ENCODE assay signal across 8 cellular contexts in genomic region chr12:76037130-76038105, GRCh38. TPM values are rescaled to one million over a fixed set of nuclear protein-coding genes. Genes with fewer than 3 reads are reported as not detected.
A peak's percentile ranks its signal among the peaks of the same experiment; 100 is the strongest.
DNase-seq lines count a peak whose midpoint lies in the region; ATAC-seq, FAIRE-seq and TF ChIP-seq lines count a peak whose summit lies in the region.

No MANE protein-coding gene starts in this region.

- no peaks in the 10 kb centered on the region for H3K27me3 ChIP-seq in GM23338 (ENCODE audit: insufficient read depth)
- no peaks in the 10 kb centered on the region for H3K27me3 ChIP-seq in Karpas-422 (ENCODE audit: low read length)
- H3K27me3 ChIP-seq in brain microvascular endothelial cell (replicated peaks), result no peaks in the 10 kb centered on the region

- H3K4me2 ChIP-seq in GM23338 (no peak overlapping the region), Karpas-422 (ENCODE audit: low read depth, low read length, poor library complexity, severe bottlenecking) (no peak overlapping the region)

- H3K9me3 Mint-ChIP-seq in GM23338, result no peaks in the 10 kb centered on the region

- no peak overlapping the region for H3K4me3 ChIP-seq in GM23338
- H3K4me3 ChIP-seq in Karpas-422 (ENCODE audit: low read length), result no peak overlapping the region
- H3K4me3 ChIP-seq in brain microvascular endothelial cell (ENCODE audit: low read depth, low read length), result no peak overlapping the region

- H3K27me3 Mint-ChIP-seq in GM23338 (ENCODE audit: insufficient read depth, low read depth, poor library complexity), result peaks cover 8% of the 10 kb centered on the region

- H3K4me1 Mint-ChIP-seq in GM23338, result peaks cover 60% of the 10 kb centered on the region

- peak overlapping the region; percentile 19; the same call in 2 of the 3 replicates for H3K4me3 Mint-ChIP-seq in GM23338

- in situ Hi-C loops in brain microvascular endothelial cell (cut with HindIII; ENCODE audit: low pct_ligation_motif_present, low sequenced_read_pairs), result loop anchor here (25.0 kb wide), 1 partner anchor 500 kb away; no protein-coding TSS in a partner anchor

- peak; percentile 27 for DNase-seq in stimulated activated CD4-positive, alpha-beta T cell treated with anti-CD3 and anti-CD28 coated beads, Interleukin-2, amount 100 ng/mL, for 4 hours (ENCODE audit: low read depth)
- DNase-seq in stimulated activated CD4-positive, alpha-beta T cell treated with anti-CD3 and anti-CD28 coated beads, Interleukin-12 subunit alpha, Interleukin-12 subunit beta, amount 100 ng/mL, for 4 hours, result no peak
- DNase-seq in GM23338 (ENCODE audit: low spot score), result peak; percentile 90
- peak; percentile 90 for DNase-seq in Karpas-422
- peak; percentile 87 for DNase-seq in OCI-M1 (lab: John Stamatoyannopoulos, UW)
- DNase-seq in brain microvascular endothelial cell, result peak; percentile 64
- no peak for DNase-seq in stimulated activated naive CD8-positive, alpha-beta T cell treated with anti-CD3 and anti-CD28 coated beads, Interleukin-15, Interleukin-2, amounts not matched to agents 100 U/mL and 50 U/mL, for 24 hours

- H3K36me3 Mint-ChIP-seq in GM23338 (ENCODE audit: low read depth), result no peaks in the 10 kb centered on the region

- H3K27ac Mint-ChIP-seq in GM23338, result peak overlapping the region; percentile 22

- H2AFZ ChIP-seq in GM23338, result no peak overlapping the region
- H2AFZ ChIP-seq in Karpas-422 (ENCODE audit: low read length), result no peak overlapping the region

- FAIRE-seq in islet of Langerhans (lab: Jason Lieb, UNC), result peak; percentile 92

- H3K9ac ChIP-seq in Karpas-422 (ENCODE audit: low read length), result no peak overlapping the region

- no peaks in the 10 kb centered on the region for H3K9me3 ChIP-seq in Karpas-422 (ENCODE audit: low read length)

- TF ChIP-seq CTCF in GM23338 (conservative IDR thresholded peaks at IDR 0.05; ENCODE audit: low read depth in 2 of 2) (peak; percentile 88 to 95), brain microvascular endothelial cell (IDR thresholded peaks at IDR 0.05; ENCODE audit: low read depth, low read length, missing control alignments) (peak; percentile 77)

- H3K36me3 ChIP-seq in GM23338 (ENCODE audit: insufficient read depth), result no peaks in the 10 kb centered on the region
- H3K36me3 ChIP-seq in Karpas-422 (ENCODE audit: insufficient read depth, low read length), result peaks cover 5% of the 10 kb centered on the region; the same call in 1 of the 2 replicates
- no peaks in the 10 kb centered on the region for H3K36me3 ChIP-seq in brain microvascular endothelial cell (replicated peaks)

- H3K4me1 ChIP-seq in GM23338 (ENCODE audit: insufficient read depth) (peaks cover 46% of the 10 kb centered on the region), Karpas-422 (ENCODE audit: low read length) (peaks cover 48% of the 10 kb centered on the region)

- H3F3A ChIP-seq in GM23338 (replicated peaks; ENCODE audit: low read depth), result peaks cover 5% of the 10 kb centered on the region; the same call in 1 of the 2 replicates

- H4K20me1 ChIP-seq in GM23338 (replicated peaks; ENCODE audit: insufficient read depth), result no peaks in the 10 kb centered on the region
- H4K20me1 ChIP-seq in Karpas-422 (ENCODE audit: insufficient read depth, low read depth, low read length), result no peaks in the 10 kb centered on the region

- peak; percentile 49 for ATAC-seq in GM23338
- ATAC-seq in stimulated activated naive CD8-positive, alpha-beta T cell treated with anti-CD3 and anti-CD28 coated beads, Interleukin-15, Interleukin-2, amounts not matched to agents 100 U/mL and 50 U/mL, for 24 hours, result peak; percentile 76

- H3K27ac ChIP-seq in GM23338 (ENCODE audit: low read depth) (peak overlapping the region; percentile 61), Karpas-422 (ENCODE audit: low read length) (peak overlapping the region; percentile 26), brain microvascular endothelial cell (peak overlapping the region; percentile 1)

- no peaks in the 10 kb centered on the region for H3K9me2 ChIP-seq in GM23338 (ENCODE audit: insufficient read depth)
- no peaks in the 10 kb centered on the region for H3K9me2 ChIP-seq in Karpas-422 (replicated peaks; ENCODE audit: insufficient read depth, low read length)

- H3K79me2 ChIP-seq in GM23338 (replicated peaks; ENCODE audit: insufficient read depth), result no peaks in the 10 kb centered on the region
- no peaks in the 10 kb centered on the region for H3K79me2 ChIP-seq in Karpas-422 (ENCODE audit: low read length)

TF ChIP-seq in GM23338, 12 proteins besides CTCF, POLR2A, EP300 and RAD21:
- TF ChIP-seq NANOG (IDR thresholded peaks at IDR 0.05; ENCODE audit: borderline replicate concordance) (no peak), POLR2AphosphoS5 (IDR thresholded peaks at IDR 0.05; ENCODE audit: low read depth) (0 out of 2 replicates have a peak, but pooled peaks have one; percentile 27), REST (IDR thresholded peaks at IDR 0.05; ENCODE audit: unreplicated experiment) (no peak), ETS1 (IDR thresholded peaks at IDR 0.05) (no peak)

RNA-seq across cellular contexts. Expression of gene PHLDA1, which starts 5.8 kb away (rescaled TPM):
- 19.3 and 21.6 TPM in 2 replicates for total RNA-seq in GM23338 (2014; rRNA removed; shearing (Covaris generic))
- 11.6 and 11.7 TPM in 2 replicates for polyA plus RNA-seq in GM23338 (2016; fragmentation: Nextera tagmentation; extraction: Ambion mirVana)
- 10.5 and 11.3 TPM in 2 replicates for total RNA-seq in Karpas-422 (2014; rRNA removed; shearing (Covaris generic); ENCODE audit: low replicate concordance)

RNA-seq across cellular contexts. Expression of gene NAP1L1, which starts 47.1 kb away (rescaled TPM):
- 658 and 693 TPM in 2 replicates for total RNA-seq in GM23338 (2014; rRNA removed; shearing (Covaris generic))
- 996 and 999 TPM in 2 replicates for polyA plus RNA-seq in GM23338 (2016; fragmentation: Nextera tagmentation; extraction: Ambion mirVana)
- 391 and 401 TPM in 2 replicates for total RNA-seq in Karpas-422 (2014; rRNA removed; shearing (Covaris generic); ENCODE audit: low replicate concordance)

Comparison
In these comparisons a context has a peak if more than half of its experiments do, and no peak if none do; other contexts are left out.
1. DNase-seq: peak in stimulated activated CD4-positive, alpha-beta T cell treated with anti-CD3 and anti-CD28 coated beads, Interleukin-2, amount 100 ng/mL, for 4 hours (single experiment), GM23338 (single experiment), Karpas-422 (single experiment), OCI-M1 (single experiment) and brain microvascular endothelial cell (single experiment); none in stimulated activated CD4-positive, alpha-beta T cell treated with anti-CD3 and anti-CD28 coated beads, Interleukin-12 subunit alpha, Interleukin-12 subunit beta, amount 100 ng/mL, for 4 hours (single experiment) and stimulated activated naive CD8-positive, alpha-beta T cell treated with anti-CD3 and anti-CD28 coated beads, Interleukin-15, Interleukin-2, amounts not matched to agents 100 U/mL and 50 U/mL, for 24 hours (single experiment).
2. H3K27ac ChIP-seq: peak in every context shown above with its lines; median percentile 61 in GM23338; 26 in Karpas-422; 1 in brain microvascular endothelial cell.